In genomic region chrX:46209037-46209436, GRCh38 we compare ENCODE assay signal across 14 cellular contexts.
A peak's percentile ranks its signal among the peaks of the same experiment; 100 is the strongest.
DNase-seq lines count a peak whose midpoint lies in the region; ATAC-seq and TF ChIP-seq lines count a peak whose summit lies in the region.
"Had no signal": no experiment of that assay in that cellular context is flagged by ENCODE, and none has a peak within 500 bp of the region (broad histone marks: within the 10 kb centered on the region; RNA-seq: fewer than 3 reads in every experiment).

No MANE protein-coding gene starts in this region.

- no peak for DNase-seq in activated naive CD8-positive, alpha-beta T cell treated with anti-CD3 and anti-CD28 coated beads, Interleukin-2, amount 50 U/mL, for 24 hours
- DNase-seq in PC-9 (peak in 1 of 2 experiments; percentile 44), hepatocyte (ENCODE audit: low spot score) (no peak), type B pancreatic cell (ENCODE audit: extremely low spot score, unreplicated experiment) (no peak), COLO668 (lab: John Stamatoyannopoulos, UW; ENCODE audit: unreplicated experiment) (no peak), NCI-H446 (lab: John Stamatoyannopoulos, UW) (no peak), glomerular visceral epithelial cell (ENCODE audit: extremely low spot score) (no peak)
- DNase-seq: 8988T, NCI-H187 treated with DMSO at 0.1 percent for 48 hours, NCI-H2171 treated with DMSO at 0.1 percent for 48 hours, NCI-H510A treated with DMSO at 0.1 percent for 48 hours had no signal

- H3K4me2 ChIP-seq in PC-9 = peak overlapping the region; percentile 60; the same call in 1 of the 2 replicates
- H3K4me2 ChIP-seq in hepatocyte = no peak overlapping the region

- intact Hi-C loops in PC-9 (cut with micrococcal nuclease; ENCODE audit: unreplicated experiment) = loop anchor here (2.0 to 5.0 kb wide), 4 partner anchors 52 to 442 kb away; no protein-coding TSS in a partner anchor

- H3K27ac Mint-ChIP-seq in activated naive CD8-positive, alpha-beta T cell = no peak overlapping the region
- H3K27ac Mint-ChIP-seq in activated naive CD8-positive, alpha-beta T cell treated with anti-CD3 and anti-CD28 coated beads, Interleukin-2, amount 50 U/mL, for 24 hours = no peak overlapping the region
- peak overlapping the region; percentile 91 for H3K27ac Mint-ChIP-seq in type B pancreatic cell

- H3K27ac ChIP-seq in PC-9 (peak overlapping the region; percentile 93), hepatocyte (peak overlapping the region; percentile 37)

- H3K9me3 Mint-ChIP-seq in activated naive CD8-positive, alpha-beta T cell (ENCODE audit: low read depth) = no peaks in the 10 kb centered on the region
- no peaks in the 10 kb centered on the region for H3K9me3 Mint-ChIP-seq in activated naive CD8-positive, alpha-beta T cell treated with anti-CD3 and anti-CD28 coated beads, Interleukin-2, amount 50 U/mL, for 24 hours
- H3K9me3 Mint-ChIP-seq in type B pancreatic cell = no peaks in the 10 kb centered on the region

- H3K79me2 ChIP-seq in PC-9 (ENCODE audit: low read depth) = no peaks in the 10 kb centered on the region
- no peaks in the 10 kb centered on the region for H3K79me2 ChIP-seq in hepatocyte

- CTCF ChIA-PET in PC-9 (lab: Charles Lee) = no interaction called here

- no peaks in the 10 kb centered on the region for H3K27me3 ChIP-seq in PC-9 (ENCODE audit: insufficient read depth, low read depth)
- H3K27me3 ChIP-seq in hepatocyte = no peaks in the 10 kb centered on the region

- H3K9me2 ChIP-seq in PC-9 (ENCODE audit: insufficient read depth) (no peaks in the 10 kb centered on the region), hepatocyte (replicated peaks; ENCODE audit: insufficient read depth) (no peaks in the 10 kb centered on the region)

- H3K4me3 Mint-ChIP-seq in activated naive CD8-positive, alpha-beta T cell = peak overlapping the region; percentile 13
- H3K4me3 Mint-ChIP-seq in activated naive CD8-positive, alpha-beta T cell treated with anti-CD3 and anti-CD28 coated beads, Interleukin-2, amount 50 U/mL, for 24 hours = no peak overlapping the region
- no peak overlapping the region for H3K4me3 Mint-ChIP-seq in type B pancreatic cell

- no peaks in the 10 kb centered on the region for H3K9me3 ChIP-seq in PC-9 (ENCODE audit: insufficient read depth, low read depth)
- H3K9me3 ChIP-seq in hepatocyte (ENCODE audit: low read depth) = no peaks in the 10 kb centered on the region

- no peaks in the 10 kb centered on the region for H3K27me3 Mint-ChIP-seq in activated naive CD8-positive, alpha-beta T cell
- H3K27me3 Mint-ChIP-seq in activated naive CD8-positive, alpha-beta T cell treated with anti-CD3 and anti-CD28 coated beads, Interleukin-2, amount 50 U/mL, for 24 hours = no peaks in the 10 kb centered on the region
- H3K27me3 Mint-ChIP-seq in type B pancreatic cell = no peaks in the 10 kb centered on the region

- H3K4me1 ChIP-seq in PC-9 (replicated peaks; ENCODE audit: insufficient read depth) = peaks cover 29% of the 10 kb centered on the region
- peaks cover 16% of the 10 kb centered on the region for H3K4me1 ChIP-seq in hepatocyte (ENCODE audit: insufficient read depth)

- H3K36me3 ChIP-seq in PC-9 (ENCODE audit: low read depth) (no peaks in the 10 kb centered on the region), hepatocyte (replicated peaks; ENCODE audit: insufficient read depth, low read depth) (no peaks in the 10 kb centered on the region)

- H3F3A ChIP-seq in PC-9 (ENCODE audit: insufficient read depth, low read depth) = peaks cover 17% of the 10 kb centered on the region; the same call in 1 of the 2 replicates

- no peak overlapping the region; the same call in 1 of the 2 replicates for H3K4me3 ChIP-seq in PC-9
- no peak overlapping the region for H3K4me3 ChIP-seq in hepatocyte
- H3K4me3 ChIP-seq: GM12878 had no signal

- TF ChIP-seq CTCF in PC-9 (conservative IDR thresholded peaks at IDR 0.05) (no peak), hepatocyte (IDR thresholded peaks at IDR 0.05; ENCODE audit: poor library complexity) (no peak), type B pancreatic cell (conservative IDR thresholded peaks at IDR 0.05) (no peak)

- BruUV-seq in PC-9 (replicated peaks; lab: Mats Ljungman, UMichigan) = no TSS peak

- no peak for ATAC-seq in activated naive CD8-positive, alpha-beta T cell treated with anti-CD3 and anti-CD28 coated beads, Interleukin-2, amount 50 U/mL, for 24 hours
- ATAC-seq: HepG2 had no signal

- POLR2A ChIA-PET in PC-9 (lab: Charles Lee; ENCODE audit: unreplicated experiment) = no interaction called here

- no peaks in the 10 kb centered on the region for H3K36me3 Mint-ChIP-seq in activated naive CD8-positive, alpha-beta T cell
- H3K36me3 Mint-ChIP-seq in activated naive CD8-positive, alpha-beta T cell treated with anti-CD3 and anti-CD28 coated beads, Interleukin-2, amount 50 U/mL, for 24 hours (ENCODE audit: low read depth) = no peaks in the 10 kb centered on the region
- no peaks in the 10 kb centered on the region for H3K36me3 Mint-ChIP-seq in type B pancreatic cell

- no peaks in the 10 kb centered on the region for H4K20me1 ChIP-seq in PC-9 (ENCODE audit: insufficient read depth)
- H4K20me1 ChIP-seq in hepatocyte (ENCODE audit: insufficient read depth, poor library complexity, severe bottlenecking) = no peaks in the 10 kb centered on the region

- H3K4me1 Mint-ChIP-seq in activated naive CD8-positive, alpha-beta T cell (ENCODE audit: low read depth) = peaks cover 33% of the 10 kb centered on the region
- peaks cover 36% of the 10 kb centered on the region for H3K4me1 Mint-ChIP-seq in activated naive CD8-positive, alpha-beta T cell treated with anti-CD3 and anti-CD28 coated beads, Interleukin-2, amount 50 U/mL, for 24 hours
- H3K4me1 Mint-ChIP-seq in type B pancreatic cell (ENCODE audit: unreplicated experiment) = peaks cover 8% of the 10 kb centered on the region

- H2AFZ ChIP-seq in PC-9 = no peak overlapping the region
- H2AFZ ChIP-seq in hepatocyte = no peak overlapping the region
